1 cellular context compared by ENCODE assay signal in the genomic region with DNA sequence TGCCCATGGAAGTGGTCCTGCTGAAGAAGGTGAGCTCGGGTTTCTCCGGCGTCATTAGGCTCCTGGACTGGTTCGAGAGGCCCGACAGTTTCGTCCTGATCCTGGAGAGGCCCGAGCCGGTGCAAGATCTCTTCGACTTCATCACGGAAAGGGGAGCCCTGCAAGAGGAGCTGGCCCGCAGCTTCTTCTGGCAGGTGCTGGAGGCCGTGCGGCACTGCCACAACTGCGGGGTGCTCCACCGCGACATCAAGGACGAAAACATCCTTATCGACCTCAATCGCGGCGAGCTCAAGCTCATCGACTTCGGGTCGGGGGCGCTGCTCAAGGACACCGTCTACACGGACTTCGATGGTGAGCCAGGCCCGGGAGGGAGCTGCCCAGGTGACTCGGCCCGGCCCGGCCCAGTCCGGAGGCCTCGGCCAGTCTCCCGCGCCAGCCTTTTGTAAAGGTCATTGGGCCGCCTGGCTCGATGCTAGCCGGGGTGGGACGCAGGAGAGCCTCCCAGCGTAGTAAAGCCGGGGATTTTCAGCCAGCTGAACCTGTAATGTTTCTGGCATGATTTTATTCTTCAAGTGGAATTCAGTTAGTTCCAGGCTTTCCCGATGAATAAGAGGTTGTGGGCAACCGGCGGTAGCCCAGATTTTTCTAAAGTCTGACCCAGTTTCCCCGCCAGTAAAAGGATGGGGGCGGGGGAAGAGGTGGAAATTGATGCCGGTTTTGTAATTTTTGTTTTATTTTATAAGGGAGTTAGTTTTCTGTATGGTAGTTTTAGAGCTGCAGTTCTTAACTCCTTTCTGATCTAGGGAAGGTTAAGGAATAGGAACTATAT.
A peak's percentile ranks its signal among the peaks of the same experiment; 100 is the strongest.
TF ChIP-seq lines count a peak whose summit lies in the region.

No MANE protein-coding gene starts in this region.

TF ChIP-seq in K562, 482 proteins besides CTCF, POLR2A, EP300 and RAD21 (continued from another document and continues in another):
- TF ChIP-seq, protein P1, sequence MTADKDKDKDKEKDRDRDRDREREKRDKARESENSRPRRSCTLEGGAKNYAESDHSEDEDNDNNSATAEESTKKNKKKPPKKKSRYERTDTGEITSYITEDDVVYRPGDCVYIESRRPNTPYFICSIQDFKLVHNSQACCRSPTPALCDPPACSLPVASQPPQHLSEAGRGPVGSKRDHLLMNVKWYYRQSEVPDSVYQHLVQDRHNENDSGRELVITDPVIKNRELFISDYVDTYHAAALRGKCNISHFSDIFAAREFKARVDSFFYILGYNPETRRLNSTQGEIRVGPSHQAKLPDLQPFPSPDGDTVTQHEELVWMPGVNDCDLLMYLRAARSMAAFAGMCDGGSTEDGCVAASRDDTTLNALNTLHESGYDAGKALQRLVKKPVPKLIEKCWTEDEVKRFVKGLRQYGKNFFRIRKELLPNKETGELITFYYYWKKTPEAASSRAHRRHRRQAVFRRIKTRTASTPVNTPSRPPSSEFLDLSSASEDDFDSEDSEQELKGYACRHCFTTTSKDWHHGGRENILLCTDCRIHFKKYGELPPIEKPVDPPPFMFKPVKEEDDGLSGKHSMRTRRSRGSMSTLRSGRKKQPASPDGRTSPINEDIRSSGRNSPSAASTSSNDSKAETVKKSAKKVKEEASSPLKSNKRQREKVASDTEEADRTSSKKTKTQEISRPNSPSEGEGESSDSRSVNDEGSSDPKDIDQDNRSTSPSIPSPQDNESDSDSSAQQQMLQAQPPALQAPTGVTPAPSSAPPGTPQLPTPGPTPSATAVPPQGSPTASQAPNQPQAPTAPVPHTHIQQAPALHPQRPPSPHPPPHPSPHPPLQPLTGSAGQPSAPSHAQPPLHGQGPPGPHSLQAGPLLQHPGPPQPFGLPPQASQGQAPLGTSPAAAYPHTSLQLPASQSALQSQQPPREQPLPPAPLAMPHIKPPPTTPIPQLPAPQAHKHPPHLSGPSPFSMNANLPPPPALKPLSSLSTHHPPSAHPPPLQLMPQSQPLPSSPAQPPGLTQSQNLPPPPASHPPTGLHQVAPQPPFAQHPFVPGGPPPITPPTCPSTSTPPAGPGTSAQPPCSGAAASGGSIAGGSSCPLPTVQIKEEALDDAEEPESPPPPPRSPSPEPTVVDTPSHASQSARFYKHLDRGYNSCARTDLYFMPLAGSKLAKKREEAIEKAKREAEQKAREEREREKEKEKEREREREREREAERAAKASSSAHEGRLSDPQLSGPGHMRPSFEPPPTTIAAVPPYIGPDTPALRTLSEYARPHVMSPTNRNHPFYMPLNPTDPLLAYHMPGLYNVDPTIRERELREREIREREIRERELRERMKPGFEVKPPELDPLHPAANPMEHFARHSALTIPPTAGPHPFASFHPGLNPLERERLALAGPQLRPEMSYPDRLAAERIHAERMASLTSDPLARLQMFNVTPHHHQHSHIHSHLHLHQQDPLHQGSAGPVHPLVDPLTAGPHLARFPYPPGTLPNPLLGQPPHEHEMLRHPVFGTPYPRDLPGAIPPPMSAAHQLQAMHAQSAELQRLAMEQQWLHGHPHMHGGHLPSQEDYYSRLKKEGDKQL (CRISPR knock-in tag; IDR thresholded peaks at IDR 0.05; ENCODE audit: borderline replicate concordance): no peak
- no peak for TF ChIP-seq RAD51 (IDR thresholded peaks at IDR 0.05; ENCODE audit: borderline replicate concordance, low read depth)
- no peak for TF ChIP-seq ZNF146 (CRISPR knock-in tag; IDR thresholded peaks at IDR 0.05; ENCODE audit: unreplicated experiment)
- no peak for TF ChIP-seq NRF1 (conservative IDR thresholded peaks at IDR 0.05 in 1 of 2, IDR thresholded peaks at IDR 0.05 in 1 of 2)
- TF ChIP-seq, protein P2, sequence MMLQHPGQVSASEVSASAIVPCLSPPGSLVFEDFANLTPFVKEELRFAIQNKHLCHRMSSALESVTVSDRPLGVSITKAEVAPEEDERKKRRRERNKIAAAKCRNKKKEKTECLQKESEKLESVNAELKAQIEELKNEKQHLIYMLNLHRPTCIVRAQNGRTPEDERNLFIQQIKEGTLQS (IDR thresholded peaks at IDR 0.05): no peak
- TF ChIP-seq, protein P2 (CRISPR knock-in tag; conservative IDR thresholded peaks at IDR 0.05): 0 out of 2 replicates have a peak, but pooled peaks have one; percentile 36
- peak; percentile 63 for TF ChIP-seq RBFOX2 (IDR thresholded peaks at IDR 0.05; ENCODE audit: low read depth, low read length)
- TF ChIP-seq ZBTB9 (CRISPR knock-in tag; IDR thresholded peaks at IDR 0.05): 0 out of 2 replicates have a peak, but pooled peaks have one; percentile 46
- no peak for TF ChIP-seq SPI1 (IDR thresholded peaks at IDR 0.05; ENCODE audit: borderline replicate concordance, low read depth, low read length)
- TF ChIP-seq GTF2A2 (tag; IDR thresholded peaks at IDR 0.05): no peak
- TF ChIP-seq, protein P3, sequence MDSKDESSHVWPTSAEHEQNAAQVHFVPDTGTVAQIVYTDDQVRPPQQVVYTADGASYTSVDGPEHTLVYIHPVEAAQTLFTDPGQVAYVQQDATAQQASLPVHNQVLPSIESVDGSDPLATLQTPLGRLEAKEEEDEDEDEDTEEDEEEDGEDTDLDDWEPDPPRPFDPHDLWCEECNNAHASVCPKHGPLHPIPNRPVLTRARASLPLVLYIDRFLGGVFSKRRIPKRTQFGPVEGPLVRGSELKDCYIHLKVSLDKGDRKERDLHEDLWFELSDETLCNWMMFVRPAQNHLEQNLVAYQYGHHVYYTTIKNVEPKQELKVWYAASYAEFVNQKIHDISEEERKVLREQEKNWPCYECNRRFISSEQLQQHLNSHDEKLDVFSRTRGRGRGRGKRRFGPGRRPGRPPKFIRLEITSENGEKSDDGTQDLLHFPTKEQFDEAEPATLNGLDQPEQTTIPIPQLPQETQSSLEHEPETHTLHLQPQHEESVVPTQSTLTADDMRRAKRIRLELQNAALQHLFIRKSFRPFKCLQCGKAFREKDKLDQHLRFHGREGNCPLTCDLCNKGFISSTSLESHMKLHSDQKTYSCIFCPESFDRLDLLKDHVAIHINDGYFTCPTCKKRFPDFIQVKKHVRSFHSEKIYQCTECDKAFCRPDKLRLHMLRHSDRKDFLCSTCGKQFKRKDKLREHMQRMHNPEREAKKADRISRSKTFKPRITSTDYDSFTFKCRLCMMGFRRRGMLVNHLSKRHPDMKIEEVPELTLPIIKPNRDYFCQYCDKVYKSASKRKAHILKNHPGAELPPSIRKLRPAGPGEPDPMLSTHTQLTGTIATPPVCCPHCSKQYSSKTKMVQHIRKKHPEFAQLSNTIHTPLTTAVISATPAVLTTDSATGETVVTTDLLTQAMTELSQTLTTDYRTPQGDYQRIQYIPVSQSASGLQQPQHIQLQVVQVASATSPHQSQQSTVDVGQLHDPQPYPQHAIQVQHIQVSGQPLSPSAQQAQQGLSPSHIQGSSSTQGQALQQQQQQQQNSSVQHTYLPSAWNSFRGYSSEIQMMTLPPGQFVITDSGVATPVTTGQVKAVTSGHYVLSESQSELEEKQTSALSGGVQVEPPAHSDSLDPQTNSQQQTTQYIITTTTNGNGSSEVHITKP (IDR thresholded peaks at IDR 0.05; ENCODE audit: partially characterized antibody): no peak
- TF ChIP-seq ZBTB11 (CRISPR knock-in tag; IDR thresholded peaks at IDR 0.05): no peak
- no peak for TF ChIP-seq MCM3 (IDR thresholded peaks at IDR 0.05)
- no peak for TF ChIP-seq RCOR1 (IDR thresholded peaks at IDR 0.05; ENCODE audit: borderline replicate concordance in 1 of 2, low read depth in 2 of 2, low read length in 2 of 2)
- no peak for TF ChIP-seq CBX1 (IDR thresholded peaks at IDR 0.05; ENCODE audit: low read depth)
- no peak for TF ChIP-seq ELF1 (tag; IDR thresholded peaks at IDR 0.05)
- TF ChIP-seq, protein P4, sequence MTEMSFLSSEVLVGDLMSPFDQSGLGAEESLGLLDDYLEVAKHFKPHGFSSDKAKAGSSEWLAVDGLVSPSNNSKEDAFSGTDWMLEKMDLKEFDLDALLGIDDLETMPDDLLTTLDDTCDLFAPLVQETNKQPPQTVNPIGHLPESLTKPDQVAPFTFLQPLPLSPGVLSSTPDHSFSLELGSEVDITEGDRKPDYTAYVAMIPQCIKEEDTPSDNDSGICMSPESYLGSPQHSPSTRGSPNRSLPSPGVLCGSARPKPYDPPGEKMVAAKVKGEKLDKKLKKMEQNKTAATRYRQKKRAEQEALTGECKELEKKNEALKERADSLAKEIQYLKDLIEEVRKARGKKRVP (CRISPR knock-in tag; IDR thresholded peaks at IDR 0.05): 0 out of 2 replicates have a peak, but pooled peaks have one; percentile 14
- no peak for TF ChIP-seq FOSL1 (tag; conservative IDR thresholded peaks at IDR 0.05)
- no peak for TF ChIP-seq SRSF7 (optimal IDR thresholded peaks at IDR 0.05; ENCODE audit: low read depth, low read length)
- TF ChIP-seq EP400 (IDR thresholded peaks at IDR 0.05): no peak
- TF ChIP-seq DLX4 (CRISPR knock-in tag; IDR thresholded peaks at IDR 0.05): no peak
- TF ChIP-seq, protein P5, sequence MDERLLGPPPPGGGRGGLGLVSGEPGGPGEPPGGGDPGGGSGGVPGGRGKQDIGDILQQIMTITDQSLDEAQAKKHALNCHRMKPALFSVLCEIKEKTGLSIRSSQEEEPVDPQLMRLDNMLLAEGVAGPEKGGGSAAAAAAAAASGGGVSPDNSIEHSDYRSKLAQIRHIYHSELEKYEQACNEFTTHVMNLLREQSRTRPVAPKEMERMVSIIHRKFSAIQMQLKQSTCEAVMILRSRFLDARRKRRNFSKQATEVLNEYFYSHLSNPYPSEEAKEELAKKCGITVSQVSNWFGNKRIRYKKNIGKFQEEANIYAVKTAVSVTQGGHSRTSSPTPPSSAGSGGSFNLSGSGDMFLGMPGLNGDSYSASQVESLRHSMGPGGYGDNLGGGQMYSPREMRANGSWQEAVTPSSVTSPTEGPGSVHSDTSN (CRISPR knock-in tag; IDR thresholded peaks at IDR 0.05; ENCODE audit: low read depth): no peak
- TF ChIP-seq, protein P5 (tag; conservative IDR thresholded peaks at IDR 0.05; ENCODE audit: low read depth): no peak
- no peak for TF ChIP-seq MTA2 (IDR thresholded peaks at IDR 0.05; ENCODE audit: low read depth)
- TF ChIP-seq HDAC3 (IDR thresholded peaks at IDR 0.05; ENCODE audit: borderline replicate concordance, partially characterized antibody): no peak
- no peak for TF ChIP-seq MIER1 (IDR thresholded peaks at IDR 0.05; ENCODE audit: low read depth)
- no peak for TF ChIP-seq ZNF695 (CRISPR knock-in tag; IDR thresholded peaks at IDR 0.05)
- 0 out of 2 replicates have a peak, but pooled peaks have one; percentile 33 for TF ChIP-seq ZNF41 (CRISPR knock-in tag; conservative IDR thresholded peaks at IDR 0.05)
- 0 out of 2 replicates have a peak, but pooled peaks have one; percentile 7 for TF ChIP-seq ZNF143 (CRISPR knock-in tag; IDR thresholded peaks at IDR 0.05)
- no peak for TF ChIP-seq ZNF23 (CRISPR knock-in tag; IDR thresholded peaks at IDR 0.05)
- no peak for TF ChIP-seq SMAD2 (IDR thresholded peaks at IDR 0.05; ENCODE audit: low read depth, low read length)
- no peak for TF ChIP-seq MAFG (tag; conservative IDR thresholded peaks at IDR 0.05)
- no peak for TF ChIP-seq RBM39 (optimal IDR thresholded peaks at IDR 0.05; ENCODE audit: low read depth, low read length)
- TF ChIP-seq, protein P6, sequence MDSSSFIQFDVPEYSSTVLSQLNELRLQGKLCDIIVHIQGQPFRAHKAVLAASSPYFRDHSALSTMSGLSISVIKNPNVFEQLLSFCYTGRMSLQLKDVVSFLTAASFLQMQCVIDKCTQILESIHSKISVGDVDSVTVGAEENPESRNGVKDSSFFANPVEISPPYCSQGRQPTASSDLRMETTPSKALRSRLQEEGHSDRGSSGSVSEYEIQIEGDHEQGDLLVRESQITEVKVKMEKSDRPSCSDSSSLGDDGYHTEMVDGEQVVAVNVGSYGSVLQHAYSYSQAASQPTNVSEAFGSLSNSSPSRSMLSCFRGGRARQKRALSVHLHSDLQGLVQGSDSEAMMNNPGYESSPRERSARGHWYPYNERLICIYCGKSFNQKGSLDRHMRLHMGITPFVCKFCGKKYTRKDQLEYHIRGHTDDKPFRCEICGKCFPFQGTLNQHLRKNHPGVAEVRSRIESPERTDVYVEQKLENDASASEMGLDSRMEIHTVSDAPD (CRISPR knock-in tag; IDR thresholded peaks at IDR 0.05): no peak
